In the genomic region with DNA sequence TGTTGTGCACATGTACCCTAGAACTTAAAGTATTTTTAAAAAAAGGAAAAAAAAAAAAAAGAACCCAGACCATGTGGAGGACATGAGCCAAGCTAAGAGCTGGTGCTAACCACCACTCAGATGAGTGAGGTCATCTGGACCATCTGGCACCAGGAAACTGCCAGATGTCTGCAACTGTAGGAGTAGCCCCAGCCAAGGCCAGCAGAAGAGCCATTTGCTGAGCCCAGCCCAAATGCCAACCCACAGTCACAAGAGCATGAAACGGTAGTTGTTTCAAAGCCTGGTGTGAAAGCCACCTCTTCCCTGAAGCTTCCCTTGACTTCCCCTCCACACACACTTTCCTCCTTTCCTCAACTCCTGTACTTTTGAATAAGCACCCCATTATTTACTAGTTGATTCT, we compare ENCODE assay signal across 27 cellular contexts.
"Had no signal": no experiment of that assay in that cellular context is flagged by ENCODE, and none has a peak within 500 bp of the region (broad histone marks: within the 10 kb centered on the region; RNA-seq: fewer than 3 reads in every experiment).

No MANE protein-coding gene starts in this region.

- H3K36me3 Mint-ChIP-seq: mesothelial cell of epicardium had no signal

- H3K4me1 Mint-ChIP-seq: immature natural killer cell; mesothelial cell of epicardium; neural crest cell; stimulated activated naive CD8-positive, alpha-beta T cell treated with anti-CD3 and anti-CD28 coated beads, Interleukin-15, amount 100 ng/mL, for 72 hours had no signal

- H3K9me3 ChIP-seq: suprapubic skin, upper lobe of right lung had no signal

- H3K27ac Mint-ChIP-seq: immature natural killer cell; mesothelial cell of epicardium; natural killer cell treated with Interleukin-12 subunit alpha and Interleukin-12 subunit beta and Interleukin-15 and Interleukin-18, amount 100 ng/mL, for 72 hours had no signal

- H3K27me3 Mint-ChIP-seq: stimulated activated naive CD8-positive, alpha-beta T cell treated with anti-CD3 and anti-CD28 coated beads, Interleukin-15, amount 100 ng/mL, for 72 hours had no signal

- H3K4me3 ChIP-seq: dorsolateral prefrontal cortex, lower lobe of right lung, mucosa of descending colon, psoas muscle, suprapubic skin, transverse colon, upper lobe of right lung, uterus had no signal

- H3K4me1 ChIP-seq: lower lobe of right lung, psoas muscle, suprapubic skin, transverse colon, upper lobe of right lung, uterus had no signal

- ATAC-seq: left ventricle myocardium superior; lower lobe of right lung; mucosa of descending colon; natural killer cell treated with Interleukin-12 subunit alpha and Interleukin-12 subunit beta and Interleukin-15 and Interleukin-18, amount 100 ng/mL, for 72 hours; psoas muscle; right cardiac atrium; stimulated activated naive CD8-positive, alpha-beta T cell treated with anti-CD3 and anti-CD28 coated beads, Interleukin-15, amount 100 ng/mL, for 72 hours; upper lobe of right lung had no signal

- DNase-seq: effector CD4-positive, alpha-beta T cell; hypothalamus; immature natural killer cell; islet precursor cell; left ventricle myocardium superior; lower lobe of right lung; mucosa of descending colon; naive B cell; psoas muscle; right cardiac atrium; small intestine; stimulated activated CD4-positive, alpha-beta T cell treated with anti-CD3 and anti-CD28 coated beads, Interleukin-12 subunit alpha, Interleukin-12 subunit beta, amount 100 ng/mL, for 4 hours; stimulated activated CD4-positive, alpha-beta T cell treated with anti-CD3 and anti-CD28 coated beads, Interleukin-1b, Interleukin-23, amount 100 ng/mL, for 48 hours; stimulated activated CD4-positive, alpha-beta T cell treated with anti-CD3 and anti-CD28 coated beads, Interleukin-4, amount 100 ng/mL, for 1 hour; stimulated activated CD8-positive, alpha-beta memory T cell treated with anti-CD3 and anti-CD28 coated beads, Interleukin-4, amount 100 ng/mL, for 48 hours; stimulated activated naive CD4-positive, alpha-beta T cell; stimulated activated naive CD8-positive, alpha-beta T cell treated with anti-CD3 and anti-CD28 coated beads, Interleukin-15, amount 100 ng/mL, for 72 hours; transverse colon; uterus had no signal

- H3K27ac ChIP-seq: dorsolateral prefrontal cortex, lower lobe of right lung, psoas muscle, suprapubic skin, transverse colon, upper lobe of right lung, uterus had no signal

- H3K27me3 ChIP-seq: transverse colon, upper lobe of right lung, uterus had no signal

- FAIRE-seq: colon, frontal cortex, small intestine had no signal

- H3K36me3 ChIP-seq: lower lobe of right lung, suprapubic skin, transverse colon, upper lobe of right lung, uterus had no signal

- H3K4me3 Mint-ChIP-seq: immature natural killer cell; mesothelial cell of epicardium; natural killer cell treated with Interleukin-12 subunit alpha and Interleukin-12 subunit beta and Interleukin-15 and Interleukin-18, amount 100 ng/mL, for 72 hours; neural crest cell; stimulated activated naive CD8-positive, alpha-beta T cell treated with anti-CD3 and anti-CD28 coated beads, Interleukin-15, amount 100 ng/mL, for 72 hours had no signal
